1 cellular context compared by ENCODE assay signal in the genomic region with DNA sequence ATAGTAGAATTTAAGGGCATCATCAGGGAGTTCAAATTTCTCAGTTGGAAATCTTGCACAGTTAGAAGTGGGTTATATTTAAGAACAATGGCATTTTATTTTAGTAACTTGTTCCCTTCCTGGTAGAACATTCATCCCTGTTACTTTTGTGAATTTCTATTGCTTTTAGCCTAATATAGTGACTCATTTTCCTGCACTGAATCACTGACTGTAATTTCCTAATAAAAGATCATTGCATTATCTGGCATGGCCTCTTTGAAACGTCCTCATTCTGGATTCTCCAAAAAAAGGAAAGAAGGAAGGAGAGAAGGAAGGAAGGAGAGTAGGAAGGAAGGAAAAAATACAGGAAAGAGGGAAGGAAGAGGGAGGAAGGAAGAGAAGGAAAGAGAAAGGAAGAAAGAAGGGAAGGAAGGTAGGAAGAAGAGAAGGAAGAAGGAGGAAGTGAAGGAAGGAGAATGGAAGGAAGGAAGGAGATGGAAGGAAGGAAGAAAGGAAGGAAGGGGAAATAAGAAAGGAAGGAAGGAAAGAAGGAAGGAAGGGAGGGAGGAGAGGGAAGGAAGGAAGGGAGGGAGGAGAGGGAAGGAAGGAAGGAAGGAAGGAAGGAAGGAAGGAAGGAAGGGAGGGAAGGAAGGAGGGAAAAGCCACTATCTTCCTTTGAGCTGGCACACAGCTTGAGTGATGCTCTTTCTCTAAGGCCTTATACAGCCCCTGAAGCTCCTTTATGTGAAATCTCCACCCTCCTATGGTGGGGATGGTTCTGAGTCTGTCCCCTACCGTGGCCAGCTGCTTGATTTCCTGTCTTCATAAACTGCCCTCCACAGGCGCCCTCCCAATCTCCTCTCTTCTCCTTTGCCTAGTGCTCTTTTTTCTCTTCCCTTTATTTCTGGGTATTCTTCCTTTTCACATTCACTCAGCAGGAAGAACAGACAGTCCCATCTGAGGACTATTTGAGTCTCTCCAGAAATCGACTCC.
TF ChIP-seq lines count a peak whose summit lies in the region.

No MANE protein-coding gene starts in this region.

TF ChIP-seq in endothelial cell of umbilical vein, 7 proteins besides CTCF, POLR2A, EP300 and RAD21:
- TF ChIP-seq POLR2AphosphoS5 (IDR thresholded peaks at IDR 0.05; ENCODE audit: insufficient read depth, low read depth, low read length) (no peak), EZH2 (IDR thresholded peaks at IDR 0.05; ENCODE audit: borderline replicate concordance, low read depth, low read length, severe bottlenecking) (no peak), FOS (IDR thresholded peaks at IDR 0.05; ENCODE audit: borderline replicate concordance, insufficient read depth, low read length) (peak; percentile 82), JUN (IDR thresholded peaks at IDR 0.05; ENCODE audit: borderline replicate concordance, insufficient read depth, insufficient read length, low read depth) (peak; percentile 84)
- TF ChIP-seq, protein P1, sequence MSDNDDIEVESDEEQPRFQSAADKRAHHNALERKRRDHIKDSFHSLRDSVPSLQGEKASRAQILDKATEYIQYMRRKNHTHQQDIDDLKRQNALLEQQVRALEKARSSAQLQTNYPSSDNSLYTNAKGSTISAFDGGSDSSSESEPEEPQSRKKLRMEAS (IDR thresholded peaks at IDR 0.05; ENCODE audit: insufficient read depth, insufficient read length): no peak
